In the genomic region with DNA sequence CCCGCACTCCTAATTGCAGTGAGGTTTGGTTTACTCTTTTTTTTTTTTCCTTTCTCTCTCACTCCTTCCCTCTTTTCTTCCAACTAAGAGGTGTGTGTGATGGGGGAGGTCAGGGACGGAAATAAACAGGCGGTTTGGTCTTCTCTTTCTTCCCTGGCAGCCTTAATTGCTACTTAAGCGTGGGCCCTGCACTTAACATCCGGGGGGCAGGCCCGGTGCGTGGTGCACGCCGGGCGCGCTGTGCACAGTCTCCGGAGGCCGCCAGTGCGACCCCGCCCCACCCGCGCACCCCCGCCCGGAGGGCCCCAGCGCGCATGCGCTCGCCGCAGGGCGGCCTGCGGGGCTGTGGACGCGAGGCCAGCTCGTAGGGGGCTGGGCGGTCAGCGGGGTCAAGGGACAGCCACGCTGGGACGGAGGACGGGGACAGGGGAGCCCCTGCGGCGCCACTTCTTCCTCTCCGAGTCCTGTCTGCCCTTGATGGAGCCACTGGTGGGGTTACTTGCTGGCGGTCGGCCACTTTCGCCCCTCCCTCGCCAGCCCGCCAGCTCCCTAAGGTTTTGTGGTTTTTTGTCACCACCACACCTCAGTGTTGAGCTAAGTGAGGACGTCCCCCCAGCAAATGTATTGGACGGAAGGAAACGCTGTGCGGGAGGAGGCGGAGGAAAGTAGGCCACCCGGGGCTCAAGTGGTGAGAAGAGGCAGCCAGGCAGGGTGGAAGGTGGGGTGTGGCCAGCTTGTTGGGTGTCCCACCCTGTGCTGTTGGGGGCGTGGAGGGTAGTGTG, we compare ENCODE assay signal across 2 cellular contexts.
A peak's percentile ranks its signal among the peaks of the same experiment; 100 is the strongest.
TF ChIP-seq lines count a peak whose summit lies in the region.

No MANE protein-coding gene starts in this region.

TF ChIP-seq in IMR-90, 13 proteins besides CTCF, POLR2A, EP300 and RAD21:
- TF ChIP-seq MAZ (IDR thresholded peaks at IDR 0.05; ENCODE audit: borderline replicate concordance, low read depth, low read length): peak; percentile 71; the same call in 1 of the 2 replicates
- TF ChIP-seq MXI1 (IDR thresholded peaks at IDR 0.05; ENCODE audit: borderline replicate concordance, low read depth, low read length): no peak

TF ChIP-seq in SK-N-SH, 30 proteins besides CTCF, POLR2A, EP300 and RAD21 (continued from another document):
- TF ChIP-seq, protein P1, sequence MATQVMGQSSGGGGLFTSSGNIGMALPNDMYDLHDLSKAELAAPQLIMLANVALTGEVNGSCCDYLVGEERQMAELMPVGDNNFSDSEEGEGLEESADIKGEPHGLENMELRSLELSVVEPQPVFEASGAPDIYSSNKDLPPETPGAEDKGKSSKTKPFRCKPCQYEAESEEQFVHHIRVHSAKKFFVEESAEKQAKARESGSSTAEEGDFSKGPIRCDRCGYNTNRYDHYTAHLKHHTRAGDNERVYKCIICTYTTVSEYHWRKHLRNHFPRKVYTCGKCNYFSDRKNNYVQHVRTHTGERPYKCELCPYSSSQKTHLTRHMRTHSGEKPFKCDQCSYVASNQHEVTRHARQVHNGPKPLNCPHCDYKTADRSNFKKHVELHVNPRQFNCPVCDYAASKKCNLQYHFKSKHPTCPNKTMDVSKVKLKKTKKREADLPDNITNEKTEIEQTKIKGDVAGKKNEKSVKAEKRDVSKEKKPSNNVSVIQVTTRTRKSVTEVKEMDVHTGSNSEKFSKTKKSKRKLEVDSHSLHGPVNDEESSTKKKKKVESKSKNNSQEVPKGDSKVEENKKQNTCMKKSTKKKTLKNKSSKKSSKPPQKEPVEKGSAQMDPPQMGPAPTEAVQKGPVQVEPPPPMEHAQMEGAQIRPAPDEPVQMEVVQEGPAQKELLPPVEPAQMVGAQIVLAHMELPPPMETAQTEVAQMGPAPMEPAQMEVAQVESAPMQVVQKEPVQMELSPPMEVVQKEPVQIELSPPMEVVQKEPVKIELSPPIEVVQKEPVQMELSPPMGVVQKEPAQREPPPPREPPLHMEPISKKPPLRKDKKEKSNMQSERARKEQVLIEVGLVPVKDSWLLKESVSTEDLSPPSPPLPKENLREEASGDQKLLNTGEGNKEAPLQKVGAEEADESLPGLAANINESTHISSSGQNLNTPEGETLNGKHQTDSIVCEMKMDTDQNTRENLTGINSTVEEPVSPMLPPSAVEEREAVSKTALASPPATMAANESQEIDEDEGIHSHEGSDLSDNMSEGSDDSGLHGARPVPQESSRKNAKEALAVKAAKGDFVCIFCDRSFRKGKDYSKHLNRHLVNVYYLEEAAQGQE (IDR thresholded peaks at IDR 0.05; ENCODE audit: low read depth, low read length): no peak
- TF ChIP-seq GABPA (IDR thresholded peaks at IDR 0.05; ENCODE audit: low read depth) (no peak), PBX3 (IDR thresholded peaks at IDR 0.05) (no peak), SMC3 (IDR thresholded peaks at IDR 0.05; ENCODE audit: low read depth, low read length) (no peak), USF1 (IDR thresholded peaks at IDR 0.05; ENCODE audit: borderline replicate concordance, low read depth) (no peak)
